In the genomic region with DNA sequence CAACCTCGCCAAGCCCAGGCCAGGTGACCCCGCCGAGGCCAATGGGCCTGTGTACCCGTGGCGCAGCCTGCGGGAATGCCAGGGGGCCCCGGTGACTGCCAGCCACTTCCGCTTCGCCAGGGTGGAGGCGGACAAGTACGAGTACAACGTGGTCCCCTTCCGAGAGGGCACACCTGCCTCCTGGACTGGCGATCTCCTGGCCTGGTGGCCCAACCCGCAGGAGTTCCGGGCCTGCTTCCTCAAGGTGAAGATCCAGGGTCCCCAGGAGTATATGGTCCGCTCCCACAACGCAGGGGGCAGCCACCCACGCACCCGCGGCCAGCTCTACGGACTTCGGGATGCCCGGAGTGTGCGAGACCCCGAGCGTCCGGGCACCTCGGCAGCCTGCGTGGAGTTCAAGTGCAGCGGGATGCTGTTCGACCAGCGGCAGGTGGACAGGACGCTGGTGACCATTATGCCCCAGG, we compare ENCODE assay signal across 1 cellular context.
TF ChIP-seq lines count a peak whose summit lies in the region.

No MANE protein-coding gene starts in this region.

TF ChIP-seq in HepG2, 621 proteins besides CTCF, POLR2A, EP300 and RAD21:
- TF ChIP-seq, protein P1, sequence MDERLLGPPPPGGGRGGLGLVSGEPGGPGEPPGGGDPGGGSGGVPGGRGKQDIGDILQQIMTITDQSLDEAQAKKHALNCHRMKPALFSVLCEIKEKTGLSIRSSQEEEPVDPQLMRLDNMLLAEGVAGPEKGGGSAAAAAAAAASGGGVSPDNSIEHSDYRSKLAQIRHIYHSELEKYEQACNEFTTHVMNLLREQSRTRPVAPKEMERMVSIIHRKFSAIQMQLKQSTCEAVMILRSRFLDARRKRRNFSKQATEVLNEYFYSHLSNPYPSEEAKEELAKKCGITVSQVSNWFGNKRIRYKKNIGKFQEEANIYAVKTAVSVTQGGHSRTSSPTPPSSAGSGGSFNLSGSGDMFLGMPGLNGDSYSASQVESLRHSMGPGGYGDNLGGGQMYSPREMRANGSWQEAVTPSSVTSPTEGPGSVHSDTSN (CRISPR knock-in tag; IDR thresholded peaks at IDR 0.05): no peak
- TF ChIP-seq ZNF350 (CRISPR knock-in tag; IDR thresholded peaks at IDR 0.05; ENCODE audit: borderline replicate concordance, low read depth) (no peak), RBFOX2 (IDR thresholded peaks at IDR 0.05; ENCODE audit: low read depth, low read length) (no peak), NFYB (CRISPR knock-in tag; IDR thresholded peaks at IDR 0.05) (no peak), U2AF1 (optimal IDR thresholded peaks at IDR 0.05; ENCODE audit: low read depth, low read length) (no peak), FOSL2 (CRISPR knock-in tag; IDR thresholded peaks at IDR 0.05) (no peak), BRCA1 (CRISPR knock-in tag; IDR thresholded peaks at IDR 0.05) (no peak), KAT8 (CRISPR knock-in tag; IDR thresholded peaks at IDR 0.05) (no peak)
- TF ChIP-seq, protein P2, sequence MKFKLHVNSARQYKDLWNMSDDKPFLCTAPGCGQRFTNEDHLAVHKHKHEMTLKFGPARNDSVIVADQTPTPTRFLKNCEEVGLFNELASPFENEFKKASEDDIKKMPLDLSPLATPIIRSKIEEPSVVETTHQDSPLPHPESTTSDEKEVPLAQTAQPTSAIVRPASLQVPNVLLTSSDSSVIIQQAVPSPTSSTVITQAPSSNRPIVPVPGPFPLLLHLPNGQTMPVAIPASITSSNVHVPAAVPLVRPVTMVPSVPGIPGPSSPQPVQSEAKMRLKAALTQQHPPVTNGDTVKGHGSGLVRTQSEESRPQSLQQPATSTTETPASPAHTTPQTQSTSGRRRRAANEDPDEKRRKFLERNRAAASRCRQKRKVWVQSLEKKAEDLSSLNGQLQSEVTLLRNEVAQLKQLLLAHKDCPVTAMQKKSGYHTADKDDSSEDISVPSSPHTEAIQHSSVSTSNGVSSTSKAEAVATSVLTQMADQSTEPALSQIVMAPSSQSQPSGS (CRISPR knock-in tag; IDR thresholded peaks at IDR 0.05): no peak
